8 cellular contexts compared by ENCODE assay signal in genomic region chr12:132711169-132711843, GRCh38. TPM values are rescaled to one million over a fixed set of nuclear protein-coding genes. Genes with fewer than 3 reads are reported as not detected.
DNase-seq lines count a peak whose midpoint lies in the region; ATAC-seq and TF ChIP-seq lines count a peak whose summit lies in the region.

No MANE protein-coding gene starts in this region.

- H3K4me3 ChIP-seq in heart left ventricle = peak overlapping the region; percentile 67 to 99 (median 84)
- H3K4me3 ChIP-seq in WERI-Rb-1 (ENCODE audit: low read depth, low read length) = peak overlapping the region; percentile 94
- H3K4me3 ChIP-seq in esophagus muscularis mucosa = peak overlapping the region; percentile 71 to 96 (median 84)
- peak overlapping the region; percentile 77 to 83 for H3K4me3 ChIP-seq in neutrophil (ENCODE audit: low read depth in 1 of 2, low read length in 1 of 2)

- H3K36me3 ChIP-seq in heart left ventricle = peaks cover 0 to 17% (median 15%) of the 10 kb centered on the region in 9 donors
- peaks cover 55% of the 10 kb centered on the region for H3K36me3 ChIP-seq in WERI-Rb-1
- peaks cover 11 to 22% (median 16%) of the 10 kb centered on the region in 4 donors for H3K36me3 ChIP-seq in esophagus muscularis mucosa
- no peaks in the 10 kb centered on the region for H3K36me3 ChIP-seq in neutrophil

- H3K27me3 ChIP-seq in heart left ventricle (no peaks in the 10 kb centered on the region), WERI-Rb-1 (ENCODE audit: insufficient read depth, low read depth, severe bottlenecking) (no peaks in the 10 kb centered on the region), esophagus muscularis mucosa (peaks cover 0 to 4% (median 0%) of the 10 kb centered on the region in 4 donors), neutrophil (no peaks in the 10 kb centered on the region)

- WGBS in heart left ventricle, 4 donors = 10 to 22% (median 11%) methylated on average over 29 to 51 of the region's 51 CpGs
- 26% methylated on average over 19 of the region's 51 CpGs for WGBS in esophagus muscularis mucosa

- DNase-seq in heart left ventricle = peak in 1 of 5 donors; percentile 63
- no peak for DNase-seq in Right ventricle myocardium superior
- DNase-seq in WERI-Rb-1 = peak; percentile 24
- no peak for DNase-seq in esophagus muscularis mucosa (ENCODE audit: extremely low spot score)
- DNase-seq in GDM1 (lab: John Stamatoyannopoulos, UW) = no peak
- DNase-seq in mucosa of gallbladder (ENCODE audit: low spot score) = no peak

- H3K27ac ChIP-seq in heart left ventricle (peak overlapping the region in 8 of 12 donors; percentile 12 to 92 (median 84)), WERI-Rb-1 (peak overlapping the region; percentile 80), esophagus muscularis mucosa (replicated peaks in 1 of 4) (peak overlapping the region; percentile 79 to 82 (median 81)), neutrophil (peak overlapping the region; percentile 82)

- no peak for TF ChIP-seq EP300 in esophagus muscularis mucosa (IDR thresholded peaks at IDR 0.05)

- ATAC-seq in heart left ventricle = peak in 1 of 4 donors; percentile 5
- no peak for ATAC-seq in Right ventricle myocardium superior (ENCODE audit: poor library complexity)
- ATAC-seq in HG03139 (IDR thresholded peaks at IDR 0.05; ENCODE audit: unreplicated experiment) = peak; percentile 9

- TF ChIP-seq POLR2A in heart left ventricle (IDR thresholded peaks at IDR 0.05) = no peak
- TF ChIP-seq POLR2A in esophagus muscularis mucosa (IDR thresholded peaks at IDR 0.05; ENCODE audit: low read depth) = no peak

- intact Hi-C loops in heart left ventricle (cut with DNase I) = loop anchor here in 1 of 10 donors (2.0 kb wide), 1 partner anchor 55 kb away; no protein-coding TSS in a partner anchor
- intact Hi-C loops in Right ventricle myocardium superior (cut with DNase I) = no loop called here
- intact Hi-C loops in esophagus muscularis mucosa (cut with DNase I) = no loop called here

- H3K4me1 ChIP-seq in heart left ventricle = peaks cover 0 to 23% (median 16%) of the 10 kb centered on the region in 12 donors
- H3K4me1 ChIP-seq in esophagus muscularis mucosa = peaks cover 18 to 38% (median 29%) of the 10 kb centered on the region in 4 donors
- H3K4me1 ChIP-seq in neutrophil (ENCODE audit: control insufficient read depth in 1 of 2, insufficient read depth in 1 of 2, low read depth in 1 of 2, low read length in 1 of 2) = peaks cover 16% of the 10 kb centered on the region in 2 experiments

- H3K9me3 ChIP-seq in heart left ventricle (no peaks in the 10 kb centered on the region), WERI-Rb-1 (ENCODE audit: severe bottlenecking) (no peaks in the 10 kb centered on the region), esophagus muscularis mucosa (no peaks in the 10 kb centered on the region), neutrophil (no peaks in the 10 kb centered on the region)

- TF ChIP-seq CTCF in heart left ventricle (IDR thresholded peaks at IDR 0.05) (no peak), WERI-Rb-1 (IDR thresholded peaks at IDR 0.05; ENCODE audit: low read depth, low read length) (no peak), esophagus muscularis mucosa (IDR thresholded peaks at IDR 0.05) (no peak), neutrophil (IDR thresholded peaks at IDR 0.05) (no peak)

RNA-seq across cellular contexts. Expression of gene PGAM5, which starts 0.7 kb away (rescaled TPM):
- total RNA-seq in heart left ventricle = 10 to 100 TPM; 21.2 to 46.5 (median 27.6) TPM
- 10 to 100 TPM; 20.7 to 31.8 TPM for polyA plus RNA-seq in heart left ventricle
- 32.6 TPM for total RNA-seq in Right ventricle myocardium superior
- total RNA-seq in esophagus muscularis mucosa = 10 to 100 TPM; 19.9 to 37.0 (median 26.9) TPM
- total RNA-seq in mucosa of gallbladder = 31.3 TPM

RNA-seq across cellular contexts. Expression of gene PXMP2, which starts 23.9 kb away (rescaled TPM):
- total RNA-seq in heart left ventricle = 100 to 1,000 TPM in 1 of 9 donors, 10 to 100 TPM in 8; 23.9 to 149 (median 39.7) TPM
- 10 to 100 TPM; 33.3 to 62.0 TPM for polyA plus RNA-seq in heart left ventricle
- 54.9 TPM for total RNA-seq in Right ventricle myocardium superior
- total RNA-seq in esophagus muscularis mucosa = 10 to 100 TPM; 39.7 to 68.4 (median 55.8) TPM
- total RNA-seq in mucosa of gallbladder = 89.8 TPM

RNA-seq across cellular contexts. Expression of gene POLE, which starts 24.2 kb away (rescaled TPM):
- total RNA-seq in heart left ventricle (10 to 100 TPM in 4 of 9 donors, 1 to 10 TPM in 5; 5.3 to 18.6 (median 9.8) TPM), Right ventricle myocardium superior (10.3 TPM), esophagus muscularis mucosa (10 to 100 TPM; 17.2 to 32.4 (median 24.8) TPM), mucosa of gallbladder (40.4 TPM)
- 10 to 100 TPM in 1 of 2 donors, 1 to 10 TPM in 1; 8.4 to 11.3 TPM for polyA plus RNA-seq in heart left ventricle

RNA-seq across cellular contexts. Expression of gene ANKLE2, which starts 50.3 kb away (rescaled TPM):
- total RNA-seq in heart left ventricle = 10 to 100 TPM; 20.7 to 45.2 (median 29.1) TPM
- 10 to 100 TPM; 15.5 to 27.8 TPM for polyA plus RNA-seq in heart left ventricle
- 25.6 TPM for total RNA-seq in Right ventricle myocardium superior
- total RNA-seq in esophagus muscularis mucosa = 10 to 100 TPM; 40.2 to 47.2 (median 45.4) TPM
- total RNA-seq in mucosa of gallbladder = 40.3 TPM
